ENCODE assay signal across 15 cellular contexts in the genomic region with DNA sequence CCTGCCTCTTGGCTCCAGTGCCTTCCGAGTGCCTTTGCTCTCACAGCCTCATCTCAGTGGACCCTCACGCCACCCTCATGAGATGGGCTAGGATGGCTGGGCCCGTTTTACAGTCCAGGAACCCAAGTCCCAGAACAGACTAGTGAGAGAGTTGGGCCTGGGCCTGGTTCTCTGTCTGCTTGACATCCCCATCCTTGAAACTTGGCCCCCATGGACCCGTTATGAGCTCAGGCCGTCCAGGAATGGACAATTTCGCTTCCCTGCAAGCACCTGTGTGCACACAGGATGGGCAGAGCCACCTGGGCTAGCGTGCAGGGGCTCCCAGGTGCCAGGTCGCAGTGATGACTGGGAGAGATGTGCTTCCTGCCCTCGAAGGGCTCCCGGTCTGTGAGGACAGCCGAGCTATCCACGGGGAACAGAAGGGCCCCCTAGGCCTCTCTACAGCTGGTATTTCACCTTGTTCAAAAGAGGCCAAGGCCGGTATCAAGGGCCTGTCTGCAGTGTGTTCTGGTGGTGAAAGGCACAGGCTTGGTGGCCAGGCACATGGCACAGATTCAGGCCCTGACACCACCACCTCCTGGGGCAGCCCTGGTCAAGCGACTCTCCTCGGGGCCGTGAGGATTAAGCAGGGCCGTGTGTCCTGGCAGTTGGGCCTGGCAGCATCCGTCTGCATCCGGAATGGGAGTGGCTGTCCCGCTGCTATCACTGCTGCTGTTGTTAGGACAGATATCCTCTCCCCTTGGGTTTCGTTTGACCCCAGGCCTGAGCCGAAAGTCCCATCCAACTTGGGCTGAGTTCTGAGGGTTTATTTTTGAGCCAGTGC. TPM values are rescaled to one million over a fixed set of nuclear protein-coding genes. Genes with fewer than 3 reads are reported as not detected.
DNase-seq lines count a peak whose midpoint lies in the region; ATAC-seq and TF ChIP-seq lines count a peak whose summit lies in the region.
"Had no signal": no experiment of that assay in that cellular context is flagged by ENCODE, and none has a peak within 500 bp of the region (broad histone marks: within the 10 kb centered on the region; RNA-seq: fewer than 3 reads in every experiment).

No MANE protein-coding gene starts in this region.

- H3K4me1 Mint-ChIP-seq in activated CD8-positive, alpha-beta T cell treated with anti-CD3 and anti-CD28 coated beads, Interleukin-2, amount 10 ng/mL, durations not matched to agents 7 days and 5 days (ENCODE audit: low read depth): no peaks in the 10 kb centered on the region
- H3K4me1 Mint-ChIP-seq in activated CD8-positive, alpha-beta T cell treated with anti-CD3 and anti-CD28 coated beads for 36 hours (ENCODE audit: low read depth): no peaks in the 10 kb centered on the region
- peaks cover 22% of the 10 kb centered on the region for H3K4me1 Mint-ChIP-seq in nephron progenitor cell

- CTCF ChIA-PET in activated CD8-positive, alpha-beta T cell treated with anti-CD3 and anti-CD28 coated beads, Interleukin-2, amount 10 ng/mL, durations not matched to agents 7 days and 5 days (lab: Charles Lee): no interaction called here
- CTCF ChIA-PET in activated CD8-positive, alpha-beta T cell treated with anti-CD3 and anti-CD28 coated beads for 36 hours (lab: Charles Lee): interaction anchor here (1.2 kb wide), 1 partner anchor 71 kb away, joined by 3 read pairs; no protein-coding TSS in a partner anchor
- CTCF ChIA-PET in HEK293T (lab: Yijun Ruan, JAX): no interaction called here

- DNase-seq in activated CD8-positive, alpha-beta T cell treated with anti-CD3 and anti-CD28 coated beads, Interleukin-2, amount 10 ng/mL, durations not matched to agents 7 days and 5 days: no peak
- no peak for DNase-seq in activated CD8-positive, alpha-beta T cell treated with anti-CD3 and anti-CD28 coated beads for 36 hours
- DNase-seq in esophagus muscularis mucosa (ENCODE audit: extremely low spot score) (no peak), nephron progenitor cell (no peak), upper lobe of left lung (no peak), Peyer's patch (no peak), HEK293T (ENCODE audit: extremely low spot score) (no peak)
- DNase-seq in activated CD8-positive, alpha-beta memory T cell treated with anti-CD3 and anti-CD28 coated beads, Interleukin-2, amount 50 U/mL, for 48 hours: no peak
- DNase-seq: head of caudate nucleus; NCI-H1417; NCI-H526; stimulated activated naive CD4-positive, alpha-beta T cell had no signal

- H3K9me3 ChIP-seq in esophagus muscularis mucosa: no peaks in the 10 kb centered on the region
- H3K9me3 ChIP-seq in upper lobe of left lung: no peaks in the 10 kb centered on the region
- H3K9me3 ChIP-seq in Peyer's patch: no peaks in the 10 kb centered on the region
- H3K9me3 ChIP-seq: ovary had no signal

- no peak for TF ChIP-seq EP300 in esophagus muscularis mucosa (IDR thresholded peaks at IDR 0.05)
- no peak for TF ChIP-seq EP300 in upper lobe of left lung (IDR thresholded peaks at IDR 0.05)

- no peak overlapping the region for H3K4me3 ChIP-seq in esophagus muscularis mucosa
- H3K4me3 ChIP-seq in upper lobe of left lung: no peak overlapping the region
- H3K4me3 ChIP-seq in Peyer's patch: no peak overlapping the region
- H3K4me3 ChIP-seq: ovary had no signal

- H3K27me3 Mint-ChIP-seq in activated CD8-positive, alpha-beta T cell treated with anti-CD3 and anti-CD28 coated beads, Interleukin-2, amount 10 ng/mL, durations not matched to agents 7 days and 5 days (ENCODE audit: low read depth): no peaks in the 10 kb centered on the region
- no peaks in the 10 kb centered on the region for H3K27me3 Mint-ChIP-seq in activated CD8-positive, alpha-beta T cell treated with anti-CD3 and anti-CD28 coated beads for 36 hours
- no peaks in the 10 kb centered on the region for H3K27me3 Mint-ChIP-seq in nephron progenitor cell (ENCODE audit: low read depth, poor library complexity)

- peak overlapping the region; percentile 92 to 98 (median 96) for H3K27ac ChIP-seq in esophagus muscularis mucosa (replicated peaks in 1 of 4)
- H3K27ac ChIP-seq in upper lobe of left lung: peak overlapping the region; percentile 48 to 93 (median 72)
- H3K27ac ChIP-seq in Peyer's patch: peak overlapping the region in 1 of 4 donors; percentile 66
- H3K27ac ChIP-seq: ovary had no signal

- POLR2A ChIA-PET in activated CD8-positive, alpha-beta T cell treated with anti-CD3 and anti-CD28 coated beads, Interleukin-2, amount 10 ng/mL, durations not matched to agents 7 days and 5 days (lab: Charles Lee): interaction anchor here (0.6 kb wide), 1 partner anchor 11 kb away, joined by 3 read pairs; no protein-coding TSS in a partner anchor
- POLR2A ChIA-PET in activated CD8-positive, alpha-beta T cell treated with anti-CD3 and anti-CD28 coated beads for 36 hours (lab: Charles Lee): no interaction called here
- POLR2A ChIA-PET in HEK293T (lab: Yijun Ruan, JAX): no interaction called here

- no peaks in the 10 kb centered on the region for H3K9me3 Mint-ChIP-seq in activated CD8-positive, alpha-beta T cell treated with anti-CD3 and anti-CD28 coated beads, Interleukin-2, amount 10 ng/mL, durations not matched to agents 7 days and 5 days (ENCODE audit: insufficient read depth)
- H3K9me3 Mint-ChIP-seq in activated CD8-positive, alpha-beta T cell treated with anti-CD3 and anti-CD28 coated beads for 36 hours: no peaks in the 10 kb centered on the region
- H3K9me3 Mint-ChIP-seq in nephron progenitor cell: no peaks in the 10 kb centered on the region

- no peak for TF ChIP-seq CTCF in activated CD8-positive, alpha-beta T cell treated with anti-CD3 and anti-CD28 coated beads for 36 hours (IDR thresholded peaks at IDR 0.05)
- no peak for TF ChIP-seq CTCF in esophagus muscularis mucosa (IDR thresholded peaks at IDR 0.05)
- no peak for TF ChIP-seq CTCF in nephron progenitor cell (IDR thresholded peaks at IDR 0.05)
- TF ChIP-seq CTCF in upper lobe of left lung (IDR thresholded peaks at IDR 0.05): no peak
- no peak for TF ChIP-seq CTCF in Peyer's patch (IDR thresholded peaks at IDR 0.05)

- intact Hi-C loops in activated CD8-positive, alpha-beta T cell treated with anti-CD3 and anti-CD28 coated beads for 36 hours (cut with micrococcal nuclease): no loop called here
- intact Hi-C loops in esophagus muscularis mucosa (cut with DNase I): no loop called here

- TF ChIP-seq POLR2A in esophagus muscularis mucosa (IDR thresholded peaks at IDR 0.05; ENCODE audit: low read depth): no peak
- TF ChIP-seq POLR2A in upper lobe of left lung (IDR thresholded peaks at IDR 0.05): no peak
- no peak for TF ChIP-seq POLR2A in Peyer's patch (IDR thresholded peaks at IDR 0.05)

- H3K4me1 ChIP-seq in esophagus muscularis mucosa (peaks cover 87 to 100% (median 99%) of the 10 kb centered on the region in 4 donors), upper lobe of left lung (peaks cover 68 to 84% (median 76%) of the 10 kb centered on the region in 4 donors), Peyer's patch (peaks cover 0 to 48% (median 10%) of the 10 kb centered on the region in 4 donors)

- H3K36me3 ChIP-seq in esophagus muscularis mucosa (peaks cover 37 to 99% (median 94%) of the 10 kb centered on the region in 4 donors), upper lobe of left lung (peaks cover 51 to 100% (median 96%) of the 10 kb centered on the region in 4 donors), Peyer's patch (peaks cover 0 to 98% (median 0%) of the 10 kb centered on the region in 3 donors)
- H3K36me3 ChIP-seq: ovary had no signal

- H3K36me3 Mint-ChIP-seq in activated CD8-positive, alpha-beta T cell treated with anti-CD3 and anti-CD28 coated beads, Interleukin-2, amount 10 ng/mL, durations not matched to agents 7 days and 5 days (ENCODE audit: low read depth): peaks cover 44% of the 10 kb centered on the region
- peaks cover 13% of the 10 kb centered on the region for H3K36me3 Mint-ChIP-seq in activated CD8-positive, alpha-beta T cell treated with anti-CD3 and anti-CD28 coated beads for 36 hours (ENCODE audit: low read depth)
- peaks cover 17% of the 10 kb centered on the region for H3K36me3 Mint-ChIP-seq in nephron progenitor cell (ENCODE audit: low read depth)

- no peaks in the 10 kb centered on the region for H3K27me3 ChIP-seq in esophagus muscularis mucosa
- H3K27me3 ChIP-seq in upper lobe of left lung: no peaks in the 10 kb centered on the region
- no peaks in the 10 kb centered on the region for H3K27me3 ChIP-seq in Peyer's patch
- H3K27me3 ChIP-seq: ovary had no signal

- ATAC-seq in activated CD8-positive, alpha-beta T cell treated with anti-CD3 and anti-CD28 coated beads, Interleukin-2, amount 10 ng/mL, durations not matched to agents 7 days and 5 days: no peak
- ATAC-seq in activated CD8-positive, alpha-beta T cell treated with anti-CD3 and anti-CD28 coated beads for 36 hours: no peak
- no peak for ATAC-seq in upper lobe of left lung (ENCODE audit: low FRiP score in 2 of 2)
- ATAC-seq: left lobe of liver had no signal

- H3K4me3 Mint-ChIP-seq in activated CD8-positive, alpha-beta T cell treated with anti-CD3 and anti-CD28 coated beads, Interleukin-2, amount 10 ng/mL, durations not matched to agents 7 days and 5 days: no peak overlapping the region
- no peak overlapping the region for H3K4me3 Mint-ChIP-seq in activated CD8-positive, alpha-beta T cell treated with anti-CD3 and anti-CD28 coated beads for 36 hours
- no peak overlapping the region for H3K4me3 Mint-ChIP-seq in nephron progenitor cell

- peak overlapping the region; percentile 4 for H3K27ac Mint-ChIP-seq in activated CD8-positive, alpha-beta T cell treated with anti-CD3 and anti-CD28 coated beads, Interleukin-2, amount 10 ng/mL, durations not matched to agents 7 days and 5 days
- H3K27ac Mint-ChIP-seq in activated CD8-positive, alpha-beta T cell treated with anti-CD3 and anti-CD28 coated beads for 36 hours: no peak overlapping the region
- peak overlapping the region; percentile 27 for H3K27ac Mint-ChIP-seq in nephron progenitor cell

- 86% methylated on average over 5 of the region's 22 CpGs for WGBS in esophagus muscularis mucosa
- 76 to 81% methylated on average over 11 to 22 of the region's 22 CpGs for WGBS in upper lobe of left lung, 2 donors

TF ChIP-seq in HEK293T, 16 proteins besides CTCF, POLR2A, EP300 and RAD21:
- no peak for TF ChIP-seq FOXK2 (IDR thresholded peaks at IDR 0.05)
TF ChIP-seq in HEK293T: peak in this region for 0.

RNA-seq across cellular contexts. Expression of a gene that starts 38.9 kb away (rescaled TPM):
- total RNA-seq in activated CD8-positive, alpha-beta T cell treated with anti-CD3 and anti-CD28 coated beads, Interleukin-2, amount 10 ng/mL, durations not matched to agents 7 days and 5 days: 10 to 100 TPM; 12.2 to 16.2 TPM
- total RNA-seq in activated CD8-positive, alpha-beta T cell treated with anti-CD3 and anti-CD28 coated beads for 36 hours: 10 to 100 TPM; 19.6 to 22.7 TPM
- total RNA-seq in esophagus muscularis mucosa: 1 to 10 TPM in 3 of 4 donors, under 1 TPM in 1; 0.83 to 2.1 (median 1.6) TPM
- 10 to 100 TPM in 3 of 6 donors, 1 to 10 TPM in 3; 5.2 to 93.2 (median 11.1) TPM for total RNA-seq in upper lobe of left lung
- total RNA-seq in Peyer's patch: 10 to 100 TPM in 1 of 4 donors, 1 to 10 TPM in 3; 5.8 to 56.8 (median 6.4) TPM
- total RNA-seq: A172 had no signal

RNA-seq across cellular contexts. Expression of a gene that starts 58.0 kb away (rescaled TPM):
- total RNA-seq in activated CD8-positive, alpha-beta T cell treated with anti-CD3 and anti-CD28 coated beads, Interleukin-2, amount 10 ng/mL, durations not matched to agents 7 days and 5 days: 100 to 1,000 TPM; 357 to 373 TPM
- 100 to 1,000 TPM; 183 to 189 TPM for total RNA-seq in activated CD8-positive, alpha-beta T cell treated with anti-CD3 and anti-CD28 coated beads for 36 hours
- total RNA-seq in esophagus muscularis mucosa (100 to 1,000 TPM; 416 to 816 (median 598) TPM), upper lobe of left lung (100 to 1,000 TPM; 162 to 636 (median 512) TPM), Peyer's patch (1,000 to 10,000 TPM in 1 of 4 donors, 100 to 1,000 TPM in 3; 360 to 1,049 (median 814) TPM)
